Comparison of ENCODE assay signal across 26 cellular contexts in the genomic region with DNA sequence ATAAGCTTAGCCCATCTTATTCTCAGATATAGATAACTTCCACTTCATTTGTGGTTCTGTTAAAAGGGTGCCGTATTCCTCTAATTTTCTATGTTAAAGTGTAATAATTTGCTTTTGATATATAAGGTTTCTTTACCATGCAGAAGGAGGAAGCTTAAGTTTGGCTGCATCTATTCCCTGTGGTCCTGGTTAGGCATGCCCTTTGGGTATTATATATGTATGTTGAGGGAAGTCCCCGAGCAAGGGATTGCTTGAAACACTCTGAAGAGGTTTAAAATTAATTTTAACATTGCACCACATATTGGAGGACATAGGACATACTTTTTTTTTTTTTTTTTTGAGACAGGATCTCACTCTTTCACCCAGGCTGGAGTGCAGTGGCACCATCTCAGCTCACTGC.
"Had no signal": no experiment of that assay in that cellular context is flagged by ENCODE, and none has a peak within 500 bp of the region (broad histone marks: within the 10 kb centered on the region; RNA-seq: fewer than 3 reads in every experiment).

No MANE protein-coding gene starts in this region.

- DNase-seq: activated CD4-positive, alpha-beta memory T cell treated with anti-CD3 and anti-CD28 coated beads for 36 hours; activated CD4-positive, alpha-beta T cell treated with anti-CD3 and anti-CD28 coated beads for 36 hours; activated CD4-positive, alpha-beta T cell treated with anti-CD3 and anti-CD28 coated beads, Interleukin-2, amount 10 ng/mL, durations not matched to agents 24 days and 14 days; activated CD4-positive, CD25-positive, alpha-beta regulatory T cell; activated CD4-positive, CD25-positive, alpha-beta regulatory T cell treated with anti-CD3 and anti-CD28 coated beads, Interleukin-2, amount 50 U/mL, for 72 hours; activated CD8-positive, alpha-beta memory T cell treated with anti-CD3 and anti-CD28 coated beads, Interleukin-2, amount 10 ng/mL, durations not matched to agents 7 days and 5 days; activated CD8-positive, alpha-beta memory T cell treated with anti-CD3 and anti-CD28 coated beads, Interleukin-2, amount 50 U/mL, for 4 hours; activated CD8-positive, alpha-beta T cell treated with anti-CD3 and anti-CD28 coated beads, Interleukin-2, amount 10 ng/mL, durations not matched to agents 7 days and 5 days; activated effector memory CD4-positive, alpha-beta T cell treated with anti-CD3 and anti-CD28 coated beads, Interleukin-2, amount 50 U/mL, for 16 hours; activated naive CD4-positive, alpha-beta T cell treated with anti-CD3 and anti-CD28 coated beads, Interleukin-2, amount 10 ng/mL, durations not matched to agents 7 days and 5 days; activated naive CD8-positive, alpha-beta T cell treated with anti-CD3 and anti-CD28 coated beads, Interleukin-2, amount 10 ng/mL, durations not matched to agents 7 days and 5 days; activated T-cell treated with anti-CD3 and anti-CD28 coated beads, Interleukin-2, amount 50 U/mL, for 1 hour; activated T-cell treated with anti-CD3 and anti-CD28 coated beads, Interleukin-2, amount 50 U/mL, for 48 hours; dorsolateral prefrontal cortex; effector memory CD4-positive, alpha-beta T cell; endodermal cell; foreskin fibroblast; T-helper 2 cell had no signal

- H3K9me3 ChIP-seq: ascending aorta had no signal

- H3K4me3 ChIP-seq: ascending aorta, coronary artery, dorsolateral prefrontal cortex had no signal

- H3K36me3 Mint-ChIP-seq: activated CD4-positive, alpha-beta memory T cell treated with anti-CD3 and anti-CD28 coated beads for 36 hours; activated CD8-positive, alpha-beta memory T cell treated with anti-CD3 and anti-CD28 coated beads, Interleukin-2, amount 10 ng/mL, durations not matched to agents 7 days and 5 days; activated naive CD4-positive, alpha-beta T cell treated with anti-CD3 and anti-CD28 coated beads, Interleukin-2, amount 10 ng/mL, durations not matched to agents 7 days and 5 days; activated naive CD4-positive, alpha-beta T cell treated with anti-CD3 and anti-CD28 coated beads, Interleukin-2, amount 50 U/mL, for 72 hours; activated naive CD8-positive, alpha-beta T cell treated with anti-CD3 and anti-CD28 coated beads, Interleukin-2, amount 10 ng/mL, durations not matched to agents 7 days and 5 days; brain had no signal

- H3K27ac Mint-ChIP-seq: activated CD4-positive, alpha-beta memory T cell treated with anti-CD3 and anti-CD28 coated beads for 36 hours; activated CD4-positive, alpha-beta T cell treated with anti-CD3 and anti-CD28 coated beads for 36 hours; activated CD4-positive, alpha-beta T cell treated with anti-CD3 and anti-CD28 coated beads, Interleukin-2, amount 10 ng/mL, durations not matched to agents 24 days and 14 days; activated CD8-positive, alpha-beta memory T cell treated with anti-CD3 and anti-CD28 coated beads, Interleukin-2, amount 10 ng/mL, durations not matched to agents 7 days and 5 days; activated CD8-positive, alpha-beta T cell treated with anti-CD3 and anti-CD28 coated beads, Interleukin-2, amount 10 ng/mL, durations not matched to agents 7 days and 5 days; activated naive CD4-positive, alpha-beta T cell treated with anti-CD3 and anti-CD28 coated beads, Interleukin-2, amount 10 ng/mL, durations not matched to agents 7 days and 5 days; activated naive CD8-positive, alpha-beta T cell treated with anti-CD3 and anti-CD28 coated beads, Interleukin-2, amount 10 ng/mL, durations not matched to agents 7 days and 5 days; activated T-helper 1 cell treated with anti-CD3 and anti-CD28 coated beads, Interleukin-12 subunit alpha, Interleukin-12 subunit beta, Interleukin-2, Interleukin-4 antibody, amounts not matched to agents 30 ng/mL and 10 ng/mL and 1 ng/mL, durations not matched to agents 14 hours and 24 hours and 36 hours; activated T-helper 2 cell treated with anti-CD3 and anti-CD28 coated beads, Interferon-gamma antibody, Interleukin-2, Interleukin-4, amounts not matched to agents 10 μg/mL and 5 μg/mL and 100 μg/mL, durations not matched to agents 14 hours and 24 hours and 36 hours; dendritic cell treated with granulocyte-macrophage colony-stimulating factor and Interleukin-4, amounts not matched to agents 40 ng/mL and 50 ng/mL, for 4 days; endodermal cell had no signal

- H3K4me3 Mint-ChIP-seq: activated CD4-positive, alpha-beta memory T cell treated with anti-CD3 and anti-CD28 coated beads for 36 hours; activated CD4-positive, alpha-beta T cell treated with anti-CD3 and anti-CD28 coated beads for 36 hours; activated CD4-positive, alpha-beta T cell treated with anti-CD3 and anti-CD28 coated beads, Interleukin-2, amount 10 ng/mL, durations not matched to agents 24 days and 14 days; activated CD8-positive, alpha-beta memory T cell treated with anti-CD3 and anti-CD28 coated beads, Interleukin-2, amount 10 ng/mL, durations not matched to agents 7 days and 5 days; activated CD8-positive, alpha-beta T cell treated with anti-CD3 and anti-CD28 coated beads, Interleukin-2, amount 10 ng/mL, durations not matched to agents 7 days and 5 days; activated naive CD4-positive, alpha-beta T cell treated with anti-CD3 and anti-CD28 coated beads, Interleukin-2, amount 10 ng/mL, durations not matched to agents 7 days and 5 days; activated naive CD8-positive, alpha-beta T cell treated with anti-CD3 and anti-CD28 coated beads, Interleukin-2, amount 10 ng/mL, durations not matched to agents 7 days and 5 days; activated T-helper 1 cell treated with anti-CD3 and anti-CD28 coated beads, Interleukin-12 subunit alpha, Interleukin-12 subunit beta, Interleukin-2, Interleukin-4 antibody, amounts not matched to agents 30 ng/mL and 10 ng/mL and 1 ng/mL, durations not matched to agents 14 hours and 24 hours and 36 hours; brain; central memory CD8-positive, alpha-beta T cell; dendritic cell treated with granulocyte-macrophage colony-stimulating factor and Interleukin-4, amounts not matched to agents 40 ng/mL and 50 ng/mL, for 4 days; endodermal cell had no signal

- H3K9me3 Mint-ChIP-seq: activated CD4-positive, alpha-beta memory T cell treated with anti-CD3 and anti-CD28 coated beads for 36 hours; activated naive CD4-positive, alpha-beta T cell treated with anti-CD3 and anti-CD28 coated beads, Interleukin-2, amount 10 ng/mL, durations not matched to agents 7 days and 5 days; activated naive CD4-positive, alpha-beta T cell treated with anti-CD3 and anti-CD28 coated beads, Interleukin-2, amount 50 U/mL, for 72 hours; activated T-helper 1 cell treated with anti-CD3 and anti-CD28 coated beads, Interleukin-12 subunit alpha, Interleukin-12 subunit beta, Interleukin-2, Interleukin-4 antibody, amounts not matched to agents 30 ng/mL and 10 ng/mL and 1 ng/mL, durations not matched to agents 14 hours and 24 hours and 36 hours; activated T-helper 2 cell treated with anti-CD3 and anti-CD28 coated beads, Interferon-gamma antibody, Interleukin-2, Interleukin-4, amounts not matched to agents 10 μg/mL and 5 μg/mL and 100 μg/mL, durations not matched to agents 14 hours and 24 hours and 36 hours; brain; central memory CD8-positive, alpha-beta T cell; dendritic cell treated with granulocyte-macrophage colony-stimulating factor and Interleukin-4, amounts not matched to agents 40 ng/mL and 50 ng/mL, for 4 days; endodermal cell had no signal

- H3K4me1 Mint-ChIP-seq: activated CD4-positive, alpha-beta T cell treated with anti-CD3 and anti-CD28 coated beads for 36 hours; activated CD8-positive, alpha-beta memory T cell treated with anti-CD3 and anti-CD28 coated beads, Interleukin-2, amount 10 ng/mL, durations not matched to agents 7 days and 5 days; activated naive CD4-positive, alpha-beta T cell treated with anti-CD3 and anti-CD28 coated beads, Interleukin-2, amount 10 ng/mL, durations not matched to agents 7 days and 5 days; activated naive CD8-positive, alpha-beta T cell treated with anti-CD3 and anti-CD28 coated beads, Interleukin-2, amount 10 ng/mL, durations not matched to agents 7 days and 5 days; central memory CD8-positive, alpha-beta T cell had no signal

- ATAC-seq: activated CD4-positive, alpha-beta T cell treated with anti-CD3 and anti-CD28 coated beads for 36 hours; activated CD8-positive, alpha-beta memory T cell treated with anti-CD3 and anti-CD28 coated beads, Interleukin-2, amount 10 ng/mL, durations not matched to agents 7 days and 5 days; activated CD8-positive, alpha-beta T cell treated with anti-CD3 and anti-CD28 coated beads, Interleukin-2, amount 10 ng/mL, durations not matched to agents 7 days and 5 days; activated naive CD4-positive, alpha-beta T cell treated with anti-CD3 and anti-CD28 coated beads, Interleukin-2, amount 50 U/mL, for 72 hours had no signal

- H3K4me1 ChIP-seq: ascending aorta had no signal

- H3K27me3 Mint-ChIP-seq: activated CD4-positive, alpha-beta memory T cell treated with anti-CD3 and anti-CD28 coated beads for 36 hours; activated CD4-positive, alpha-beta T cell treated with anti-CD3 and anti-CD28 coated beads for 36 hours; activated CD4-positive, alpha-beta T cell treated with anti-CD3 and anti-CD28 coated beads, Interleukin-2, amount 10 ng/mL, durations not matched to agents 24 days and 14 days; activated CD8-positive, alpha-beta memory T cell treated with anti-CD3 and anti-CD28 coated beads, Interleukin-2, amount 10 ng/mL, durations not matched to agents 7 days and 5 days; activated naive CD4-positive, alpha-beta T cell treated with anti-CD3 and anti-CD28 coated beads, Interleukin-2, amount 10 ng/mL, durations not matched to agents 7 days and 5 days; activated naive CD8-positive, alpha-beta T cell treated with anti-CD3 and anti-CD28 coated beads, Interleukin-2, amount 10 ng/mL, durations not matched to agents 7 days and 5 days; central memory CD8-positive, alpha-beta T cell; dendritic cell treated with granulocyte-macrophage colony-stimulating factor and Interleukin-4, amounts not matched to agents 40 ng/mL and 50 ng/mL, for 4 days had no signal

- H3K27ac ChIP-seq: ascending aorta, coronary artery, dorsolateral prefrontal cortex had no signal

- H3K36me3 ChIP-seq: ascending aorta had no signal

- H3K27me3 ChIP-seq: ascending aorta, dorsolateral prefrontal cortex had no signal
